8 cellular contexts compared by ENCODE assay signal in genomic region chr2:231611273-231612198, GRCh38. TPM values are rescaled to one million over a fixed set of nuclear protein-coding genes. Genes with fewer than 3 reads are reported as not detected.
DNase-seq lines count a peak whose midpoint lies in the region; ATAC-seq and TF ChIP-seq lines count a peak whose summit lies in the region.

No MANE protein-coding gene starts in this region.

- peak overlapping the region in 1 of 3 donors; percentile 31 for H3K27ac Mint-ChIP-seq in CD4-positive, CD25-positive, alpha-beta regulatory T cell
- H3K27ac Mint-ChIP-seq in activated B cell treated with CpG ODN at 0.5 μM for 24 hours = peak overlapping the region; percentile 96

- no peak for TF ChIP-seq POLR2A in suprapubic skin (IDR thresholded peaks at IDR 0.05)

- no peaks in the 10 kb centered on the region for H3K36me3 ChIP-seq in CD4-positive, CD25-positive, alpha-beta regulatory T cell (ENCODE audit: control insufficient read depth, insufficient read depth, low read length)
- H3K36me3 ChIP-seq in mucosa of stomach (ENCODE audit: control insufficient read depth, insufficient read depth, low read length) (no peaks in the 10 kb centered on the region), suprapubic skin (no peaks in the 10 kb centered on the region)

- POLR2A ChIA-PET in activated B cell treated with CpG ODN at 0.5 μM for 24 hours (lab: Charles Lee) = interaction anchor here (0.6 to 9.9 kb wide), 12 partner anchors 7 to 170 kb away, joined by 4 to 1242 read pairs (median 34); partner anchors contain the start of genes NCL, PDE6D and PTMA

- H3K36me3 Mint-ChIP-seq in CD4-positive, CD25-positive, alpha-beta regulatory T cell = no peaks in the 10 kb centered on the region
- no peaks in the 10 kb centered on the region for H3K36me3 Mint-ChIP-seq in activated B cell treated with CpG ODN at 0.5 μM for 24 hours (ENCODE audit: low read depth)

- 51% methylated on average over 10 of the region's 12 CpGs for WGBS in suprapubic skin

- TF ChIP-seq CTCF in activated B cell treated with CpG ODN at 0.5 μM for 24 hours (IDR thresholded peaks at IDR 0.05) (no peak), suprapubic skin (IDR thresholded peaks at IDR 0.05) (no peak)

- no peaks in the 10 kb centered on the region for H3K27me3 ChIP-seq in CD4-positive, CD25-positive, alpha-beta regulatory T cell (ENCODE audit: control insufficient read depth, insufficient read depth, low read length)
- H3K27me3 ChIP-seq in mucosa of stomach (ENCODE audit: control insufficient read depth, insufficient read depth, low read length) = no peaks in the 10 kb centered on the region
- H3K27me3 ChIP-seq in suprapubic skin = no peaks in the 10 kb centered on the region

- H3K9ac ChIP-seq in mucosa of stomach (ENCODE audit: low read length) = peak overlapping the region; percentile 72

- CTCF ChIA-PET in activated B cell treated with CpG ODN at 0.5 μM for 24 hours (lab: Charles Lee) = interaction anchor here (0.8 to 10.0 kb wide), 12 partner anchors 11 to 174 kb away, joined by 3 to 269 read pairs (median 6); partner anchors contain the start of genes COPS7B and PTMA

- no peaks in the 10 kb centered on the region for H3K9me3 Mint-ChIP-seq in CD4-positive, CD25-positive, alpha-beta regulatory T cell
- no peaks in the 10 kb centered on the region for H3K9me3 Mint-ChIP-seq in activated B cell treated with CpG ODN at 0.5 μM for 24 hours

- H3K4me1 ChIP-seq in CD4-positive, CD25-positive, alpha-beta regulatory T cell (ENCODE audit: control insufficient read depth, insufficient read depth, low read length, poor library complexity, severe bottlenecking) = peaks cover 28% of the 10 kb centered on the region
- H3K4me1 ChIP-seq in mucosa of stomach (ENCODE audit: control insufficient read depth, insufficient read depth, low read length) (peaks cover 43% of the 10 kb centered on the region), suprapubic skin (peaks cover 54% of the 10 kb centered on the region)

- no peaks in the 10 kb centered on the region for H3K9me3 ChIP-seq in CD4-positive, CD25-positive, alpha-beta regulatory T cell (ENCODE audit: control insufficient read depth in 2 of 2, low read length in 2 of 2)
- H3K9me3 ChIP-seq in mucosa of stomach (ENCODE audit: control insufficient read depth, low read length) = no peaks in the 10 kb centered on the region
- no peaks in the 10 kb centered on the region for H3K9me3 ChIP-seq in suprapubic skin

- TF ChIP-seq EP300 in suprapubic skin (IDR thresholded peaks at IDR 0.05) = no peak

- peaks cover 0 to 33% (median 9%) of the 10 kb centered on the region in 4 donors for H3K4me1 Mint-ChIP-seq in CD4-positive, CD25-positive, alpha-beta regulatory T cell
- H3K4me1 Mint-ChIP-seq in activated B cell treated with CpG ODN at 0.5 μM for 24 hours = peaks cover 46% of the 10 kb centered on the region

- H3K27ac ChIP-seq in CD4-positive, CD25-positive, alpha-beta regulatory T cell (ENCODE audit: insufficient read depth, low read length, poor library complexity, severe bottlenecking) = no peak overlapping the region
- peak overlapping the region; percentile 98 for H3K27ac ChIP-seq in suprapubic skin

- intact Hi-C loops in activated B cell treated with CpG ODN at 0.5 μM for 24 hours (cut with micrococcal nuclease) = loop anchor here (1.0 kb wide), 10 partner anchors 7 to 295 kb away; partner anchors contain the start of genes COPS7B, PDE6D and PTMA

- no peak overlapping the region for H3K4me3 ChIP-seq in CD4-positive, CD25-positive, alpha-beta regulatory T cell (ENCODE audit: low read depth, low read length)
- H3K4me3 ChIP-seq in mucosa of stomach (ENCODE audit: low read length) (no peak overlapping the region), suprapubic skin (no peak overlapping the region)

- peak overlapping the region in 2 of 4 donors; percentile 27 to 32 for H3K4me3 Mint-ChIP-seq in CD4-positive, CD25-positive, alpha-beta regulatory T cell
- H3K4me3 Mint-ChIP-seq in activated B cell treated with CpG ODN at 0.5 μM for 24 hours = peak overlapping the region; percentile 8

- ATAC-seq in CD4-positive, CD25-positive, alpha-beta regulatory T cell (ENCODE audit: low read depth in 2 of 2) = peak; percentile 16 to 24
- no peak for ATAC-seq in activated B cell treated with CpG ODN at 0.5 μM for 24 hours (ENCODE audit: low read depth)

- peak in 1 of 3 donors; percentile 42 for DNase-seq in CD4-positive, CD25-positive, alpha-beta regulatory T cell
- peak; percentile 10 for DNase-seq in KG1 (lab: John Stamatoyannopoulos, UW)
- DNase-seq in activated B cell treated with CpG ODN at 0.5 μM for 24 hours = no peak
- peak; percentile 39 for DNase-seq in dedifferentiated amniotic fluid mesenchymal stem cell (ENCODE audit: extremely low spot score)
- DNase-seq in suprapubic skin (ENCODE audit: low spot score in 2 of 2) = peak in 1 of 2 donors; percentile 79
- no peak for DNase-seq in NCI-H2029 treated with DMSO at 0.1 percent for 48 hours (lab: John Stamatoyannopoulos, UW)
- DNase-seq in NCI-H2196 treated with DMSO at 0.1 percent for 48 hours (lab: John Stamatoyannopoulos, UW; ENCODE audit: unreplicated experiment) = no peak

- no peaks in the 10 kb centered on the region for H3K27me3 Mint-ChIP-seq in CD4-positive, CD25-positive, alpha-beta regulatory T cell
- no peaks in the 10 kb centered on the region for H3K27me3 Mint-ChIP-seq in activated B cell treated with CpG ODN at 0.5 μM for 24 hours

RNA-seq across cellular contexts. Expression of gene TEX44, which starts 18.9 kb away (rescaled TPM):
- total RNA-seq in CD4-positive, CD25-positive, alpha-beta regulatory T cell = not detected
- not detected for polyA plus RNA-seq in CD4-positive, CD25-positive, alpha-beta regulatory T cell
- total RNA-seq in activated B cell treated with CpG ODN at 0.5 μM for 24 hours = not detected in 2 replicates
- not detected for total RNA-seq in suprapubic skin

Comparison
In these comparisons a context has a peak if more than half of its experiments do, and no peak if none do; other contexts are left out.
1. DNase-seq: peak in KG1 (single experiment) and dedifferentiated amniotic fluid mesenchymal stem cell (single experiment); none in activated B cell treated with CpG ODN at 0.5 μM for 24 hours (single experiment), NCI-H2029 treated with DMSO at 0.1 percent for 48 hours (single experiment) and NCI-H2196 treated with DMSO at 0.1 percent for 48 hours (single experiment).